8 cellular contexts compared by ENCODE assay signal in genomic region chr4:189722324-189723003, GRCh38.
A peak's percentile ranks its signal among the peaks of the same experiment; 100 is the strongest.
DNase-seq lines count a peak whose midpoint lies in the region; ATAC-seq, FAIRE-seq and TF ChIP-seq lines count a peak whose summit lies in the region.
"Not testable (repeated sequence)": the region's sequence is repeated elsewhere in the genome, so short reads cannot be mapped to it uniquely, and the experiment has no call there.

No MANE protein-coding gene starts in this region.

- H3K36me3 ChIP-seq in astrocyte (ENCODE audit: insufficient read depth, low read length); esophagus muscularis mucosa; psoas muscle (ENCODE audit: insufficient read depth in 1 of 2, low read depth in 1 of 2): not testable (repeated sequence)

- H3K79me2 ChIP-seq in astrocyte (ENCODE audit: insufficient read depth, low read length) = not testable (repeated sequence)

- not testable (repeated sequence) for H4K20me1 ChIP-seq in astrocyte (ENCODE audit: insufficient read depth, low read length)

- DNase-seq in Daoy (ENCODE audit: low read depth) = peak; percentile 87
- DNase-seq in NCI-H1092 (lab: John Stamatoyannopoulos, UW) = peak; percentile 74
- peak; percentile 92 for DNase-seq in OCI-M1 (lab: John Stamatoyannopoulos, UW)
- peak; percentile 42 for DNase-seq in astrocyte (ENCODE audit: low read depth)
- peak; percentile 47 for DNase-seq in esophagus muscularis mucosa (ENCODE audit: extremely low spot score)
- DNase-seq in kidney tubule cell (ENCODE audit: low spot score) = peak; percentile 57
- peak; percentile 18 to 52 for DNase-seq in psoas muscle
- peak; percentile 71 for DNase-seq in ureter (ENCODE audit: low spot score)

- intact Hi-C loops in esophagus muscularis mucosa (cut with DNase I); psoas muscle (cut with DNase I): not testable (repeated sequence)

- not testable (repeated sequence) for ATAC-seq in psoas muscle

- H3K36me3 Mint-ChIP-seq in astrocyte (ENCODE audit: low read depth, unreplicated experiment) = not testable (repeated sequence)

- H3K4me3 ChIP-seq in astrocyte (ENCODE audit: insufficient read depth, low read depth, low read length); psoas muscle: not testable (repeated sequence)
- peak overlapping the region in 2 of 4 donors; percentile 31 to 39 for H3K4me3 ChIP-seq in esophagus muscularis mucosa

- H2AFZ ChIP-seq in astrocyte (ENCODE audit: low read depth, low read length) = not testable (repeated sequence)

- not testable (repeated sequence) for H3K9ac ChIP-seq in astrocyte (ENCODE audit: low read length)

- not testable (repeated sequence) for H3K27me3 ChIP-seq in astrocyte (ENCODE audit: insufficient read depth, low read length); esophagus muscularis mucosa; psoas muscle (ENCODE audit: insufficient read depth in 3 of 3, low read length in 2 of 3)

- not testable (repeated sequence) for TF ChIP-seq EP300 in esophagus muscularis mucosa (IDR thresholded peaks at IDR 0.05)

- not testable (repeated sequence) for H3K4me1 Mint-ChIP-seq in astrocyte (ENCODE audit: low read depth, unreplicated experiment)

- 47% methylated on average over 5 of the region's 23 CpGs for WGBS in esophagus muscularis mucosa
- 68 to 71% (median 70%) methylated on average over 14 to 21 of the region's 23 CpGs for WGBS in psoas muscle, 3 donors

- not testable (repeated sequence) for H3K4me1 ChIP-seq in astrocyte (ENCODE audit: insufficient read depth, low read length); psoas muscle
- H3K4me1 ChIP-seq in esophagus muscularis mucosa = peaks cover 0 to 12% (median 0%) of the 10 kb centered on the region in 4 donors

- not testable (repeated sequence) for H3K27ac ChIP-seq in astrocyte (ENCODE audit: low read depth, low read length); psoas muscle
- H3K27ac ChIP-seq in esophagus muscularis mucosa (replicated peaks in 1 of 4) = peak overlapping the region in 1 of 4 donors; percentile 65

- not testable (repeated sequence) for H3K9me3 ChIP-seq in astrocyte (ENCODE audit: insufficient read depth, low read depth, low read length); esophagus muscularis mucosa; psoas muscle

- H3K27me3 Mint-ChIP-seq in astrocyte (ENCODE audit: low read depth, unreplicated experiment) = not testable (repeated sequence)

- TF ChIP-seq CTCF in astrocyte (IDR thresholded peaks at IDR 0.05; ENCODE audit: insufficient read depth, low read depth, low read length); esophagus muscularis mucosa (IDR thresholded peaks at IDR 0.05); psoas muscle (IDR thresholded peaks at IDR 0.05): not testable (repeated sequence)

- not testable (repeated sequence) for H3K27ac Mint-ChIP-seq in astrocyte (ENCODE audit: unreplicated experiment)

- H3K9me3 Mint-ChIP-seq in astrocyte (ENCODE audit: unreplicated experiment) = not testable (repeated sequence)

- FAIRE-seq in astrocyte (lab: Jason Lieb, UNC) = not testable (repeated sequence)

- not testable (repeated sequence) for H3K4me2 ChIP-seq in astrocyte (ENCODE audit: low read length)

- TF ChIP-seq POLR2A in esophagus muscularis mucosa (IDR thresholded peaks at IDR 0.05; ENCODE audit: low read depth) = not testable (repeated sequence)

- not testable (repeated sequence) for H3K4me3 Mint-ChIP-seq in astrocyte (ENCODE audit: unreplicated experiment)

Comparison
In these comparisons a context has a peak if more than half of its experiments do, and no peak if none do; other contexts are left out.
1. DNase-seq: peak in every context shown above with its lines; median percentile 92 in OCI-M1; 87 in Daoy; 74 in NCI-H1092; 71 in ureter; 57 in kidney tubule cell; 47 in esophagus muscularis mucosa; 42 in astrocyte; 35 in psoas muscle.